ENCODE assay signal across 8 cellular contexts in the genomic region with DNA sequence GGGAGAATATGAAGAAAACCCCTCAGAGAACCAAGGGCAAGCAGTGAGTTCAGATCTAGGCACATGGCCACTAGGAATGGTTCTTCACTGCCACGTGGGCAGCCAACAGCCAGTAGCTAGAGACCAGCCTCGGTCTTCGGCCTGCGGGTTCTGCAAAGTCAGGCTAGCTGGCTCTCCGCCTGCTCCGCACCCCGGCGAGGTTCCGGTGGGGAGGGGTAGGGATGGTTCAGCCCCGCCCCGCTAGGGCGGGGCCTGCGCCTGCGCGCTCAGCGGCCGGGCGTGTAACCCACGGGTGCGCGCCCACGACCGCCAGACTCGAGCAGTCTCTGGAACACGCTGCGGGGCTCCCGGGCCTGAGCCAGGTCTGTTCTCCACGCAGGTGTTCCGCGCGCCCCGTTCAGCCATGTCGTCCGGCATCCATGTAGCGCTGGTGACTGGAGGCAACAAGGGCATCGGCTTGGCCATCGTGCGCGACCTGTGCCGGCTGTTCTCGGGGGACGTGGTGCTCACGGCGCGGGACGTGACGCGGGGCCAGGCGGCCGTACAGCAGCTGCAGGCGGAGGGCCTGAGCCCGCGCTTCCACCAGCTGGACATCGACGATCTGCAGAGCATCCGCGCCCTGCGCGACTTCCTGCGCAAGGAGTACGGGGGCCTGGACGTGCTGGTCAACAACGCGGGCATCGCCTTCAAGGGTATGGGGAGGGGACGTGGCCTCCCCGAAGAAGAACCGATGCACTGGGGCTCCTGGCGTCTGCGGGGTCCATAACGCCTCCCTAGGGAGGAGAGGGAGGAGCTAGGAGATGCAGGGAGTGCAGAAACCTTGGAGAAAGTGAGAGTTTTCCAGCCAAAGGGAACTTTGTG. TPM values are rescaled to one million over a fixed set of nuclear protein-coding genes. Genes with fewer than 3 reads are reported as not detected.
DNase-seq lines count a peak whose midpoint lies in the region; ATAC-seq lines count a peak whose summit lies in the region.

A gene (plus strand): TSS at position 312 of the 861 bp plus-strand sequence. CDS start 92 bp downstream, at position 404.

- H3K27ac ChIP-seq in cingulate gyrus (ENCODE audit: low read depth, low read length): peak within 1 kb of the TSS; percentile 98

- in situ Hi-C loops in ACHN (cut with HindIII; ENCODE audit: low pct_ligation_motif_present, low pct_unique_long_range_greater_than_20kb, low sequenced_read_pairs): no loop called here

- peak within 1 kb of the TSS; percentile 93 for H3K4me3 Mint-ChIP-seq in activated CD4-positive, alpha-beta T cell treated with anti-CD3 and anti-CD28 coated beads, Interleukin-2, amount 10 ng/mL, durations not matched to agents 24 days and 14 days

- ATAC-seq in GM18909 (IDR thresholded peaks at IDR 0.05; ENCODE audit: poor library complexity, unreplicated experiment): peak; percentile 90
- peak; percentile 96 for ATAC-seq in HG03175 (IDR thresholded peaks at IDR 0.05; ENCODE audit: unreplicated experiment)

- DNase-seq in ACHN (peak; percentile 85), NCI-H446 treated with DMSO at 0.1 percent for 48 hours (lab: John Stamatoyannopoulos, UW) (peak; percentile 90), kidney tubule cell (ENCODE audit: low spot score) (peak; percentile 89)
- DNase-seq in activated CD4-positive, alpha-beta T cell treated with anti-CD3 and anti-CD28 coated beads, Interleukin-2, amount 10 ng/mL, durations not matched to agents 24 days and 14 days: peak; percentile 97
- DNase-seq in stimulated activated CD4-positive, alpha-beta T cell treated with anti-CD3 and anti-CD28 coated beads, Interleukin-1b, Interleukin-23, amount 100 ng/mL, for 1 hour (ENCODE audit: low read depth in 2 of 2): peak; percentile 73 to 74

- H3K36me3 Mint-ChIP-seq in activated CD4-positive, alpha-beta T cell treated with anti-CD3 and anti-CD28 coated beads, Interleukin-2, amount 10 ng/mL, durations not matched to agents 24 days and 14 days (ENCODE audit: low read depth): peaks cover 39% of the 10 kb centered on the region

- peaks cover 15% of the 10 kb centered on the region for H3K9me3 Mint-ChIP-seq in activated CD4-positive, alpha-beta T cell treated with anti-CD3 and anti-CD28 coated beads, Interleukin-2, amount 10 ng/mL, durations not matched to agents 24 days and 14 days

- intact Hi-C loops in activated CD4-positive, alpha-beta T cell treated with anti-CD3 and anti-CD28 coated beads, Interleukin-2, amount 10 ng/mL, durations not matched to agents 24 days and 14 days (cut with micrococcal nuclease): loop anchor here (1.0 to 10.0 kb wide), 3 partner anchors 9 to 315 kb away; a partner anchor contains a TSS

- H3K4me1 Mint-ChIP-seq in activated CD4-positive, alpha-beta T cell treated with anti-CD3 and anti-CD28 coated beads, Interleukin-2, amount 10 ng/mL, durations not matched to agents 24 days and 14 days: peaks cover 34% of the 10 kb centered on the region

- H3K27ac Mint-ChIP-seq in activated CD4-positive, alpha-beta T cell treated with anti-CD3 and anti-CD28 coated beads, Interleukin-2, amount 10 ng/mL, durations not matched to agents 24 days and 14 days: peak within 1 kb of the TSS; percentile 87

- H3K27me3 Mint-ChIP-seq in activated CD4-positive, alpha-beta T cell treated with anti-CD3 and anti-CD28 coated beads, Interleukin-2, amount 10 ng/mL, durations not matched to agents 24 days and 14 days: no peaks in the 10 kb centered on the region

RNA-seq across cellular contexts. Expression of the gene that starts here (rescaled TPM):
- 60.0 and 63.8 TPM in 2 replicates for total RNA-seq in activated CD4-positive, alpha-beta T cell treated with anti-CD3 and anti-CD28 coated beads, Interleukin-2, amount 10 ng/mL, durations not matched to agents 24 days and 14 days

Comparison
In these comparisons a context has a peak if more than half of its experiments do, and no peak if none do; other contexts are left out.
1. Peak in every context shown above with its lines: DNase-seq, ATAC-seq and H3K27ac ChIP-seq.